In genomic region chr2:227118353-227118752, GRCh38 we compare ENCODE assay signal across 24 cellular contexts. TPM values are rescaled to one million over a fixed set of nuclear protein-coding genes. Genes with fewer than 3 reads are reported as not detected.
"Had no signal": no experiment of that assay in that cellular context is flagged by ENCODE, and none has a peak within 500 bp of the region (broad histone marks: within the 10 kb centered on the region; RNA-seq: fewer than 3 reads in every experiment).

No MANE protein-coding gene starts in this region.

- H3K36me3 ChIP-seq: MG63, SJSA1 had no signal

- H3K9me3 ChIP-seq: MG63, SJSA1 had no signal

- H3K27me3 ChIP-seq: MG63 had no signal

- H3K27ac ChIP-seq: SJSA1, SK-N-MC had no signal

- H3K4me1 ChIP-seq: SJSA1 had no signal

- DNase-seq: KBM-7, MG63, NCI-H1092, NCI-H1105 treated with DMSO at 0.1 percent for 48 hours, NCI-H1417 treated with DMSO at 0.1 percent for 48 hours, NCI-H146, NCI-H1694 treated with DMSO at 0.1 percent for 48 hours, NCI-H1930, NCI-H2081, NCI-H2107, NCI-H2171, NCI-H226, NCI-H446, NCI-H510A, NCI-H524 treated with DMSO at 0.1 percent for 48 hours, NCI-H69, NCI-H774, Right ventricle myocardium superior, RPMI8226, SIG-M5 had no signal

- H3K4me3 ChIP-seq: MG63, SJSA1, SK-N-MC had no signal

RNA-seq across cellular contexts. Expression of gene COL4A4, which starts 45.7 kb away (rescaled TPM):
- total RNA-seq: HT-29, LHCN-M2, SJSA1 had no signal

RNA-seq across cellular contexts. Expression of gene COL4A3, which starts 46.1 kb away (rescaled TPM):
- total RNA-seq: HT-29, LHCN-M2, SJSA1 had no signal
